In genomic region chr1:167553136-167554027, GRCh38 we compare ENCODE assay signal across 8 cellular contexts. TPM values are rescaled to one million over a fixed set of nuclear protein-coding genes. Genes with fewer than 3 reads are reported as not detected.
A peak's percentile ranks its signal among the peaks of the same experiment; 100 is the strongest.
DNase-seq lines count a peak whose midpoint lies in the region; ATAC-seq lines count a peak whose summit lies in the region.

CREG1 (minus strand) TSS chr1:167553762.

- H3K27me3 ChIP-seq in BLaER1 treated with 17β-estradiol and CSF1 and Interleukin-3, amounts not matched to agents 10 nM and 100 nM = no peaks in the 10 kb centered on the region

- H4K20me1 ChIP-seq in BLaER1 treated with 17β-estradiol and CSF1 and Interleukin-3, amounts not matched to agents 10 nM and 100 nM = peaks cover 0 to 33% (median 13%) of the 10 kb centered on the region in 11 experiments; a peak in 9 of 22 replicates

- DNase-seq in NCI-H748 (lab: John Stamatoyannopoulos, UW; ENCODE audit: unreplicated experiment) (peak; percentile 92), dedifferentiated amniotic fluid mesenchymal stem cell (ENCODE audit: extremely low spot score) (peak; percentile 84), left lobe of liver (ENCODE audit: low spot score) (peak; percentile 96)
- DNase-seq in activated CD4-positive, alpha-beta T cell treated with anti-CD3 and anti-CD28 coated beads, Interleukin-2, amount 50 U/mL, for 1 hour = peak; percentile 87
- DNase-seq in stimulated activated CD4-positive, alpha-beta T cell treated with anti-CD3 and anti-CD28 coated beads, Interleukin-2, amount 100 ng/mL, for 4 hours (ENCODE audit: low read depth) = peak; percentile 81

- ATAC-seq in GM19351 (IDR thresholded peaks at IDR 0.05; ENCODE audit: unreplicated experiment) (peak; percentile 98), HG03521 (IDR thresholded peaks at IDR 0.05; ENCODE audit: unreplicated experiment) (peak; percentile 98), left lobe of liver (peak; percentile 96)

- peaks cover 0 to 22% (median 0%) of the 10 kb centered on the region in 11 experiments; a peak in 5 of 22 replicates for H3K36me3 ChIP-seq in BLaER1 treated with 17β-estradiol and CSF1 and Interleukin-3, amounts not matched to agents 10 nM and 100 nM

- H3K4me2 ChIP-seq in BLaER1 treated with 17β-estradiol and CSF1 and Interleukin-3, amounts not matched to agents 10 nM and 100 nM = peak within 1 kb of the TSS; percentile 89 to 99 (median 98)

- peak within 1 kb of the TSS; percentile 49 to 94 (median 71) for H3K27ac ChIP-seq in BLaER1 treated with 17β-estradiol and CSF1 and Interleukin-3, amounts not matched to agents 10 nM and 100 nM

- no peaks in the 10 kb centered on the region for H3K9me3 ChIP-seq in BLaER1 treated with 17β-estradiol and CSF1 and Interleukin-3, amounts not matched to agents 10 nM and 100 nM (replicated peaks in 1 of 11)

- peak within 1 kb of the TSS; percentile 70 to 96 (median 84) for H3K4me3 ChIP-seq in BLaER1 treated with 17β-estradiol and CSF1 and Interleukin-3, amounts not matched to agents 10 nM and 100 nM

- peaks cover 20 to 61% (median 45%) of the 10 kb centered on the region in 10 experiments; a peak in 19 of 20 replicates for H3K4me1 ChIP-seq in BLaER1 treated with 17β-estradiol and CSF1 and Interleukin-3, amounts not matched to agents 10 nM and 100 nM

- peak within 1 kb of the TSS; percentile 69 to 90 (median 84) for H3K9ac ChIP-seq in BLaER1 treated with 17β-estradiol and CSF1 and Interleukin-3, amounts not matched to agents 10 nM and 100 nM

RNA-seq across cellular contexts. Expression of gene CREG1, which starts in this region (rescaled TPM):
- total RNA-seq in left lobe of liver = 89.7 TPM

Comparison
In these comparisons a context has a peak if more than half of its experiments do, and no peak if none do; other contexts are left out.
1. Peak in every context shown above with its lines: DNase-seq, ATAC-seq, H3K4me3 ChIP-seq and H3K27ac ChIP-seq.